Comparison of ENCODE assay signal across 14 cellular contexts in the genomic region with DNA sequence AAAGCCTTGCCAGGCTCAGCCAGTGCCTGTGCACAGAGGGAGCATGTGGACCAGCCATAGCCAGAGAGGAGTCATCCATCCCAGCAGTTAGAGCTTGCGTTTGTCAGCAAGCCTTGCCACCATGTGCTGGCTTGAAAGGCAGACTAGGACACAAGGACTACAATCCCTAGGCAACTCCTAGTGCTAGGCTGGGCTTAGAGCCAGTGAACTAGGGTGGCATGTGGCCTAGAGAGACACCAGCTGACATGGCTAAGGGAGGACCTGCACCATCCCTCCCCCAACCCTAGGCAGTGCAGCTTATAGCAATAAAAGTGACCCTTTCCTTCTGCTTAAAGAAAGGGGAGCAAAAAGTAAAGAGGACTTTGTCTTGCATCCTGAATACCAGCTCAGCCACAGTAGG. TPM values are rescaled to one million over a fixed set of nuclear protein-coding genes. Genes with fewer than 3 reads are reported as not detected.
A peak's percentile ranks its signal among the peaks of the same experiment; 100 is the strongest.
DNase-seq lines count a peak whose midpoint lies in the region; ATAC-seq and TF ChIP-seq lines count a peak whose summit lies in the region.
"Had no signal": no experiment of that assay in that cellular context is flagged by ENCODE, and none has a peak within 500 bp of the region (broad histone marks: within the 10 kb centered on the region; RNA-seq: fewer than 3 reads in every experiment).

No MANE protein-coding gene starts in this region.

- H3K27me3 ChIP-seq in right atrium auricular region (no peaks in the 10 kb centered on the region), left ventricle myocardium inferior (ENCODE audit: low read depth) (no peaks in the 10 kb centered on the region)
- H3K27me3 ChIP-seq: BLaER1 treated with 17β-estradiol and CSF1 and Interleukin-3, amounts not matched to agents 10 nM and 100 nM had no signal

- H3K4me3 ChIP-seq in right atrium auricular region (no peak overlapping the region), left ventricle myocardium inferior (no peak overlapping the region)
- H3K4me3 ChIP-seq: BLaER1 treated with 17β-estradiol and CSF1 and Interleukin-3, amounts not matched to agents 10 nM and 100 nM had no signal

- TF ChIP-seq CTCF in right atrium auricular region (IDR thresholded peaks at IDR 0.05) = no peak
- TF ChIP-seq CTCF in left ventricle myocardium inferior (IDR thresholded peaks at IDR 0.05; ENCODE audit: borderline replicate concordance) = no peak
- TF ChIP-seq CTCF in neural crest cell (conservative IDR thresholded peaks at IDR 0.05) = no peak

- no peaks in the 10 kb centered on the region for H3K27me3 Mint-ChIP-seq in neural crest cell (ENCODE audit: low read depth)

- ATAC-seq in Right ventricle myocardium inferior (peak; percentile 96), GM21723 (IDR thresholded peaks at IDR 0.05; ENCODE audit: unreplicated experiment) (no peak), GM18867 (IDR thresholded peaks at IDR 0.05; ENCODE audit: unreplicated experiment) (no peak)

- no peaks in the 10 kb centered on the region for H3K4me1 Mint-ChIP-seq in neural crest cell

- no peaks in the 10 kb centered on the region for H3K36me3 ChIP-seq in right atrium auricular region
- no peaks in the 10 kb centered on the region for H3K36me3 ChIP-seq in left ventricle myocardium inferior
- H3K36me3 ChIP-seq: BLaER1 treated with 17β-estradiol and CSF1 and Interleukin-3, amounts not matched to agents 10 nM and 100 nM had no signal

- peaks cover 25% of the 10 kb centered on the region for H3K9me3 Mint-ChIP-seq in neural crest cell

- intact Hi-C loops in Right ventricle myocardium inferior (cut with DNase I) (loop anchor here (10.0 kb wide), 1 partner anchor 352 kb away; no protein-coding TSS in a partner anchor), left ventricle myocardium inferior (cut with micrococcal nuclease) (no loop called here)

- H3K9me3 ChIP-seq in right atrium auricular region = peaks cover 0 to 25% of the 10 kb centered on the region in 2 donors
- peaks cover 34% of the 10 kb centered on the region for H3K9me3 ChIP-seq in left ventricle myocardium inferior (replicated peaks)

- H3K27ac ChIP-seq in right atrium auricular region (no peak overlapping the region), left ventricle myocardium inferior (replicated peaks) (peak overlapping the region; percentile 29)
- H3K27ac ChIP-seq: BLaER1 treated with 17β-estradiol and CSF1 and Interleukin-3, amounts not matched to agents 10 nM and 100 nM; KMS-11 had no signal

- H3K36me3 Mint-ChIP-seq in neural crest cell (ENCODE audit: low read depth) = peaks cover 17% of the 10 kb centered on the region

- H3K4me1 ChIP-seq in right atrium auricular region (no peaks in the 10 kb centered on the region), left ventricle myocardium inferior (no peaks in the 10 kb centered on the region)
- H3K4me1 ChIP-seq: BLaER1 treated with 17β-estradiol and CSF1 and Interleukin-3, amounts not matched to agents 10 nM and 100 nM had no signal

- DNase-seq in Right ventricle myocardium inferior (ENCODE audit: missing footprints) (no peak), right atrium auricular region (ENCODE audit: low spot score) (no peak), left ventricle myocardium inferior (peak; percentile 53), neural crest cell (ENCODE audit: low read depth, low spot score) (no peak), NCI-H82 treated with DMSO at 0.1 percent for 48 hours (lab: John Stamatoyannopoulos, UW; ENCODE audit: unreplicated experiment) (no peak), mesenteric fat pad (ENCODE audit: low spot score) (no peak)
- DNase-seq: NCI-H1436, NCI-H2081 treated with DMSO at 0.1 percent for 48 hours, NCI-H524 treated with DMSO at 0.1 percent for 48 hours, SIG-M5 had no signal

- no peak overlapping the region for H3K4me3 Mint-ChIP-seq in neural crest cell

- peak overlapping the region; percentile 19 for H3K27ac Mint-ChIP-seq in neural crest cell (ENCODE audit: unreplicated experiment)

RNA-seq across cellular contexts. Expression of a gene that starts 38.5 kb away (rescaled TPM):
- total RNA-seq in Right ventricle myocardium inferior (27.4 TPM), right atrium auricular region (10 to 100 TPM; 25.0 to 33.5 TPM), left ventricle myocardium inferior (26.7 TPM), neural crest cell (50.2 and 55.4 TPM in 2 replicates), mesenteric fat pad (23.1 TPM)
